Comparison of ENCODE assay signal across 21 cellular contexts in the genomic region with DNA sequence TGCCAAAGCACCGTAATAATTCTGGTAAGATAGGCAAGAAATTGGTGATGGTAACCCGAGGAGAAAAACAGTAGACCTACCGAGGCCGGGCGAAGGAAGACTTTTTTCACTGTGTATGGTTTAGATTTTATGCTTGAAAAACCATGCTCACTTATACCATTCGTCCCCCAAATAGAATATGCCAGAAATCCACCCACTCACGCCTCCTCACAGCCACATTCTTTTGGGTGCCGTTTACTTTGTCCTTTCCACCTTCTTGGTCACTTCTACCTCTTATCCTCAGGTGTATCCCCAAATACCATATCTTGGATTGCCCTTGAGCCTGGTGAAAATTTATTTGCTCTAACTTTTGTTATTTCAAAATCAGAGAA. TPM values are rescaled to one million over a fixed set of nuclear protein-coding genes. Genes with fewer than 3 reads are reported as not detected.
DNase-seq lines count a peak whose midpoint lies in the region; ATAC-seq and TF ChIP-seq lines count a peak whose summit lies in the region.
"Had no signal": no experiment of that assay in that cellular context is flagged by ENCODE, and none has a peak within 500 bp of the region (broad histone marks: within the 10 kb centered on the region; RNA-seq: fewer than 3 reads in every experiment).

No MANE protein-coding gene starts in this region.

- H3K27me3 Mint-ChIP-seq in nephron progenitor cell (ENCODE audit: low read depth, poor library complexity), result peaks cover 91% of the 10 kb centered on the region

- ATAC-seq in heart right ventricle (no peak), gastroesophageal sphincter (no peak), omental fat pad (ENCODE audit: low FRiP score) (no peak)
- ATAC-seq: activated CD8-positive, alpha-beta memory T cell treated with anti-CD3 and anti-CD28 coated beads, Interleukin-2, amount 10 ng/mL, durations not matched to agents 7 days and 5 days had no signal

- peaks cover 11% of the 10 kb centered on the region for H3K9me3 Mint-ChIP-seq in nephron progenitor cell

- H3K4me1 ChIP-seq in heart right ventricle (peaks cover 5 to 57% (median 27%) of the 10 kb centered on the region in 9 donors), esophagus muscularis mucosa (peaks cover 4 to 27% (median 20%) of the 10 kb centered on the region in 4 donors), urinary bladder (ENCODE audit: insufficient read depth) (no peaks in the 10 kb centered on the region), gastroesophageal sphincter (peaks cover 0 to 30% (median 0%) of the 10 kb centered on the region in 3 donors)

- TF ChIP-seq POLR2A in esophagus muscularis mucosa (IDR thresholded peaks at IDR 0.05; ENCODE audit: low read depth), result no peak
- TF ChIP-seq POLR2A in gastroesophageal sphincter (IDR thresholded peaks at IDR 0.05), result no peak

- DNase-seq in heart right ventricle (no peak), cardiac septum (ENCODE audit: low spot score) (no peak), esophagus muscularis mucosa (ENCODE audit: extremely low spot score) (peak; percentile 74), nephron progenitor cell (no peak), WERI-Rb-1 (no peak), omental fat pad (ENCODE audit: low spot score) (no peak)
- DNase-seq: activated CD8-positive, alpha-beta memory T cell treated with anti-CD3 and anti-CD28 coated beads, Interleukin-2, amount 10 ng/mL, durations not matched to agents 7 days and 5 days; activated effector memory CD4-positive, alpha-beta T cell treated with Interleukin-2 at 50 U/mL for 16 hours; amygdala; erythroblast; GF-D8; Karpas-422; NCI-H1092 treated with DMSO at 0.1 percent for 48 hours; NCI-H526; stimulated activated CD4-positive, alpha-beta T cell treated with anti-CD3 and anti-CD28 coated beads, Interleukin-4, amount 100 ng/mL, for 4 hours; stimulated activated CD8-positive, alpha-beta memory T cell treated with anti-CD3 and anti-CD28 coated beads, Interleukin-4, amount 100 ng/mL, for 48 hours had no signal

- H3K27ac Mint-ChIP-seq in nephron progenitor cell, result no peak overlapping the region
- H3K27ac Mint-ChIP-seq: activated CD8-positive, alpha-beta memory T cell treated with anti-CD3 and anti-CD28 coated beads, Interleukin-2, amount 10 ng/mL, durations not matched to agents 7 days and 5 days had no signal

- peak overlapping the region; percentile 68 for H3K4me3 Mint-ChIP-seq in nephron progenitor cell
- H3K4me3 Mint-ChIP-seq: activated CD8-positive, alpha-beta memory T cell treated with anti-CD3 and anti-CD28 coated beads, Interleukin-2, amount 10 ng/mL, durations not matched to agents 7 days and 5 days had no signal

- peaks cover 21% of the 10 kb centered on the region for H3K4me1 Mint-ChIP-seq in nephron progenitor cell
- H3K4me1 Mint-ChIP-seq: activated CD8-positive, alpha-beta memory T cell treated with anti-CD3 and anti-CD28 coated beads, Interleukin-2, amount 10 ng/mL, durations not matched to agents 7 days and 5 days had no signal

- WGBS in heart right ventricle, 2 donors, result 23 to 53% methylated on average over 8 of the region's 8 CpGs
- WGBS in esophagus muscularis mucosa, result 81% methylated on average over 8 of the region's 8 CpGs
- WGBS in urinary bladder, result 35% methylated on average over 8 of the region's 8 CpGs
- WGBS in gastroesophageal sphincter (ENCODE audit: low coverage in 1 of 2), 2 donors, result 74 to 85% methylated on average over 8 of the region's 8 CpGs

- H3K27me3 ChIP-seq in heart right ventricle (peaks cover 0 to 79% (median 0%) of the 10 kb centered on the region in 7 donors), esophagus muscularis mucosa (peaks cover 0 to 44% (median 2%) of the 10 kb centered on the region in 4 donors), WERI-Rb-1 (ENCODE audit: insufficient read depth, low read depth, severe bottlenecking) (peaks cover 97% of the 10 kb centered on the region), gastroesophageal sphincter (peaks cover 36% of the 10 kb centered on the region)
- H3K27me3 ChIP-seq: BLaER1 had no signal

- H3K36me3 ChIP-seq in heart right ventricle (peaks cover 0 to 66% (median 31%) of the 10 kb centered on the region in 9 donors), esophagus muscularis mucosa (peaks cover 0 to 42% (median 12%) of the 10 kb centered on the region in 4 donors), urinary bladder (ENCODE audit: insufficient read depth) (no peaks in the 10 kb centered on the region), WERI-Rb-1 (no peaks in the 10 kb centered on the region), gastroesophageal sphincter (peaks cover 0 to 19% of the 10 kb centered on the region in 2 donors)
- H3K36me3 ChIP-seq: HAP-1, neutrophil had no signal

- H3K27ac ChIP-seq in heart right ventricle (peak overlapping the region; percentile 80 to 100 (median 97)), esophagus muscularis mucosa (replicated peaks in 1 of 4) (no peak overlapping the region), urinary bladder (ENCODE audit: low read depth) (no peak overlapping the region), WERI-Rb-1 (no peak overlapping the region), gastroesophageal sphincter (no peak overlapping the region)
- H3K27ac ChIP-seq: BLaER1, neutrophil had no signal

- intact Hi-C loops in heart right ventricle (cut with DNase I) (loop anchor here in 4 of 10 donors (2.0 to 10.0 kb wide), 5 partner anchors 89 to 527 kb away; no protein-coding TSS in a partner anchor), cardiac septum (cut with DNase I) (no loop called here), esophagus muscularis mucosa (cut with DNase I) (loop anchor here (10.0 kb wide), 2 partner anchors 97 to 537 kb away; no protein-coding TSS in a partner anchor)

- TF ChIP-seq EP300 in esophagus muscularis mucosa (IDR thresholded peaks at IDR 0.05), result no peak
- TF ChIP-seq EP300 in gastroesophageal sphincter (IDR thresholded peaks at IDR 0.05), result no peak

- no peak for TF ChIP-seq CTCF in heart right ventricle (IDR thresholded peaks at IDR 0.05)
- no peak for TF ChIP-seq CTCF in esophagus muscularis mucosa (IDR thresholded peaks at IDR 0.05)
- TF ChIP-seq CTCF in nephron progenitor cell (IDR thresholded peaks at IDR 0.05), result no peak
- no peak for TF ChIP-seq CTCF in WERI-Rb-1 (IDR thresholded peaks at IDR 0.05; ENCODE audit: low read depth, low read length)
- TF ChIP-seq CTCF in gastroesophageal sphincter (IDR thresholded peaks at IDR 0.05), result no peak
- no peak for TF ChIP-seq CTCF in omental fat pad (IDR thresholded peaks at IDR 0.05)

- peaks cover 5% of the 10 kb centered on the region for H3K36me3 Mint-ChIP-seq in nephron progenitor cell (ENCODE audit: low read depth)
- H3K36me3 Mint-ChIP-seq: activated CD8-positive, alpha-beta memory T cell treated with anti-CD3 and anti-CD28 coated beads, Interleukin-2, amount 10 ng/mL, durations not matched to agents 7 days and 5 days had no signal

- H3K4me3 ChIP-seq in heart right ventricle (peak overlapping the region in 9 of 10 donors; percentile 71 to 97 (median 93)), esophagus muscularis mucosa (no peak overlapping the region), urinary bladder (ENCODE audit: low read depth, low read length) (peak overlapping the region; percentile 58), WERI-Rb-1 (ENCODE audit: low read depth, low read length) (no peak overlapping the region), gastroesophageal sphincter (no peak overlapping the region)
- H3K4me3 ChIP-seq: BLaER1, HAP-1 had no signal

- H3K9me3 ChIP-seq in heart right ventricle (no peaks in the 10 kb centered on the region), esophagus muscularis mucosa (no peaks in the 10 kb centered on the region), WERI-Rb-1 (ENCODE audit: severe bottlenecking) (peaks cover 5% of the 10 kb centered on the region), gastroesophageal sphincter (no peaks in the 10 kb centered on the region)
- H3K9me3 ChIP-seq: HAP-1, neutrophil had no signal

RNA-seq across cellular contexts. Expression of a gene that starts 8.1 kb away (rescaled TPM):
- total RNA-seq in heart right ventricle, result 10 to 100 TPM; 54.6 to 99.5 (median 73.4) TPM
- polyA plus RNA-seq in heart right ventricle, result 10 to 100 TPM; 36.7 to 46.5 TPM
- 76.2 TPM for total RNA-seq in cardiac septum
- total RNA-seq in esophagus muscularis mucosa, result 10 to 100 TPM in 2 of 4 donors, 1 to 10 TPM in 2; 6.6 to 35.5 (median 12.5) TPM
- total RNA-seq in urinary bladder, result 42.0 TPM
- polyA plus RNA-seq in urinary bladder, result 40.1 TPM
- total RNA-seq in gastroesophageal sphincter, result 10 to 100 TPM in 1 of 4 donors, 1 to 10 TPM in 3; 7.5 to 12.4 (median 9.5) TPM
- 10 to 100 TPM; 12.1 to 48.9 (median 25.2) TPM for total RNA-seq in omental fat pad
- total RNA-seq: activated CD8-positive, alpha-beta memory T cell treated with anti-CD3 and anti-CD28 coated beads, Interleukin-2, amount 10 ng/mL, durations not matched to agents 7 days and 5 days had no signal

Comparison
In these comparisons a context has a peak if more than half of its experiments do, and no peak if none do; other contexts are left out.
1. H3K27ac ChIP-seq: peak in heart right ventricle (10 of 10); none in esophagus muscularis mucosa (0 of 4), urinary bladder (single experiment), WERI-Rb-1 (single experiment) and gastroesophageal sphincter (0 of 4).
2. H3K4me3 ChIP-seq: peak in heart right ventricle (9 of 10) and urinary bladder (single experiment); none in esophagus muscularis mucosa (0 of 4), WERI-Rb-1 (single experiment) and gastroesophageal sphincter (0 of 2).